In the genomic region with DNA sequence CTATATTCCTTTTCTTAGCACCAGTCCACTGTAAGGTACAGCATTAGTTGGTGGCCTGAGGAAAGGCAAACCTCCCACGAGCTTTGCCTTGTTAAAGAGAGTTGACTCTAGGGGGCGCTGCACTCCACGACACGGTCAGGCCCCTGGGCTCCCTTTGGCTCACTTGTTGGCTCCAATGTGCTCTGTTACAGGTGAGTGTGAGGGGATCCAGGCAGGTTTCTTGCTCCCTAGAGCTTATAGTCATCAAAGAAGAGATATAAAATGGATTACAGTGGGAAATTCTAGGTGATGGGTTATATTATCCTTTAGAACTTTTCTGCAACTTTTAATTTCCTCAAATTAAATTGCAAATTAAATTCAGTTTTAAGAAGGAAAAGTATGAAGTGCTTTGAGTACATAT, we compare ENCODE assay signal across 9 cellular contexts. TPM values are rescaled to one million over a fixed set of nuclear protein-coding genes. Genes with fewer than 3 reads are reported as not detected.
DNase-seq lines count a peak whose midpoint lies in the region; ATAC-seq, FAIRE-seq and TF ChIP-seq lines count a peak whose summit lies in the region.
"Had no signal": no experiment of that assay in that cellular context is flagged by ENCODE, and none has a peak within 500 bp of the region (broad histone marks: within the 10 kb centered on the region; RNA-seq: fewer than 3 reads in every experiment).

No MANE protein-coding gene starts in this region.

- H3K27me3 Mint-ChIP-seq in activated CD4-positive, alpha-beta memory T cell treated with anti-CD3 and anti-CD28 coated beads, Interleukin-2, amount 10 ng/mL, durations not matched to agents 7 days and 5 days: no peaks in the 10 kb centered on the region

- DNase-seq in D721Med (ENCODE audit: insufficient read length, low spot score) (peak; percentile 87), HL-60 (ENCODE audit: low read depth in 1 of 2, low spot score in 1 of 2) (peak; percentile 49 to 81), NCI-H774 (lab: John Stamatoyannopoulos, UW) (peak; percentile 74), medulla oblongata (ENCODE audit: extremely low spot score) (peak; percentile 88)
- DNase-seq in activated CD4-positive, alpha-beta memory T cell treated with anti-CD3 and anti-CD28 coated beads, Interleukin-2, amount 10 ng/mL, durations not matched to agents 7 days and 5 days: peak; percentile 83
- peak; percentile 68 for DNase-seq in effector CD8-positive, alpha-beta T cell (lab: John Stamatoyannopoulos, UW)
- peak; percentile 38 to 65 for DNase-seq in stimulated activated CD8-positive, alpha-beta memory T cell treated with anti-CD3 and anti-CD28 coated beads, Interleukin-15, amount 100 ng/mL, for 4 hours (ENCODE audit: low read depth in 2 of 2)

- no peaks in the 10 kb centered on the region for H3K9me3 Mint-ChIP-seq in activated CD4-positive, alpha-beta memory T cell treated with anti-CD3 and anti-CD28 coated beads, Interleukin-2, amount 10 ng/mL, durations not matched to agents 7 days and 5 days

- no peak overlapping the region for H3K27ac ChIP-seq in HL-60 (replicated peaks)

- H3K27me3 ChIP-seq in HL-60 (ENCODE audit: insufficient read depth, poor library complexity, severe bottlenecking): no peaks in the 10 kb centered on the region

- TF ChIP-seq CTCF in D721Med (IDR thresholded peaks at IDR 0.05; ENCODE audit: insufficient read depth, missing control alignments) (peak; percentile 94), HL-60 (IDR thresholded peaks at IDR 0.05; ENCODE audit: insufficient read depth, low read length) (peak; percentile 59)

- H3K27ac Mint-ChIP-seq in activated CD4-positive, alpha-beta memory T cell treated with anti-CD3 and anti-CD28 coated beads, Interleukin-2, amount 10 ng/mL, durations not matched to agents 7 days and 5 days: no peak overlapping the region

- H3K4me3 Mint-ChIP-seq in activated CD4-positive, alpha-beta memory T cell treated with anti-CD3 and anti-CD28 coated beads, Interleukin-2, amount 10 ng/mL, durations not matched to agents 7 days and 5 days: no peak overlapping the region

- H3K4me1 Mint-ChIP-seq in activated CD4-positive, alpha-beta memory T cell treated with anti-CD3 and anti-CD28 coated beads, Interleukin-2, amount 10 ng/mL, durations not matched to agents 7 days and 5 days: peaks cover 11% of the 10 kb centered on the region

- no peaks in the 10 kb centered on the region for H3K36me3 Mint-ChIP-seq in activated CD4-positive, alpha-beta memory T cell treated with anti-CD3 and anti-CD28 coated beads, Interleukin-2, amount 10 ng/mL, durations not matched to agents 7 days and 5 days (ENCODE audit: low read depth)

- POLR2A ChIA-PET in activated CD4-positive, alpha-beta memory T cell treated with anti-CD3 and anti-CD28 coated beads, Interleukin-2, amount 10 ng/mL, durations not matched to agents 7 days and 5 days (lab: Charles Lee): interaction anchor here (0.8 to 1.6 kb wide), 3 partner anchors 123 to 1688 kb away, joined by 3 to 5 read pairs (median 4); partner anchors contain the start of genes ZNF146 and ZNF565

- ATAC-seq in HG03520 (IDR thresholded peaks at IDR 0.05; ENCODE audit: unreplicated experiment): no peak

- no peak overlapping the region for H3K4me3 ChIP-seq in HL-60 (replicated peaks; ENCODE audit: insufficient read depth, low read length)

- no peak for FAIRE-seq in D721Med (lab: Jason Lieb, UNC)
- FAIRE-seq: TTC549 had no signal

- CTCF ChIA-PET in activated CD4-positive, alpha-beta memory T cell treated with anti-CD3 and anti-CD28 coated beads, Interleukin-2, amount 10 ng/mL, durations not matched to agents 7 days and 5 days (lab: Charles Lee): interaction anchor here (0.6 to 2.0 kb wide), 26 partner anchors 8 to 586 kb away, joined by 3 to 13 read pairs (median 3); partner anchors contain the start of genes CATSPERG and PSMD8

RNA-seq across cellular contexts. Expression of gene WDR87, which starts 3.7 kb away (rescaled TPM):
- not detected for total RNA-seq in activated CD4-positive, alpha-beta memory T cell treated with anti-CD3 and anti-CD28 coated beads, Interleukin-2, amount 10 ng/mL, durations not matched to agents 7 days and 5 days

RNA-seq across cellular contexts. Expression of gene SIPA1L3, which starts 4.3 kb away (rescaled TPM):
- 10 to 100 TPM; 13.6 to 15.2 TPM for total RNA-seq in activated CD4-positive, alpha-beta memory T cell treated with anti-CD3 and anti-CD28 coated beads, Interleukin-2, amount 10 ng/mL, durations not matched to agents 7 days and 5 days
